Comparison of ENCODE assay signal across 8 cellular contexts in genomic region chr9:5438301-5439162, GRCh38. TPM values are rescaled to one million over a fixed set of nuclear protein-coding genes. Genes with fewer than 3 reads are reported as not detected.
A peak's percentile ranks its signal among the peaks of the same experiment; 100 is the strongest.
DNase-seq lines count a peak whose midpoint lies in the region; ATAC-seq, FAIRE-seq and TF ChIP-seq lines count a peak whose summit lies in the region.

No MANE protein-coding gene starts in this region.

- peak; percentile 32 for DNase-seq in AG09309 (ENCODE audit: low read depth)
- DNase-seq in GM19239 (ENCODE audit: insufficient read length, low spot score), result no peak
- peak; percentile 73 for DNase-seq in activated CD4-positive, alpha-beta T cell treated with anti-CD3 and anti-CD28 coated beads for 48 hours
- DNase-seq in endothelial cell of umbilical vein (ENCODE audit: low read depth, low spot score), result peak; percentile 35
- peak; percentile 46 for DNase-seq in non-pigmented ciliary epithelial cell (ENCODE audit: low read depth)
- DNase-seq in SKM-1 treated with dmso at 0.1 percent for 144 hours (lab: John Stamatoyannopoulos, UW; ENCODE audit: unreplicated experiment), result no peak
- no peak for DNase-seq in Kasumi-1 (lab: John Stamatoyannopoulos, UW)

- intact Hi-C loops in endothelial cell of umbilical vein (cut with micrococcal nuclease), result no loop called here

- H3K27ac ChIP-seq in endothelial cell of umbilical vein (ENCODE audit: insufficient read depth, low read depth, low read length), result peak overlapping the region; percentile 93

- H3K4me1 ChIP-seq in endothelial cell of umbilical vein (ENCODE audit: control insufficient read depth, extremely low read depth, insufficient read depth, low read length), result peaks cover 30% of the 10 kb centered on the region

- H3K36me3 ChIP-seq in endothelial cell of umbilical vein (ENCODE audit: control insufficient read depth in 2 of 2, extremely low read depth in 1 of 2, insufficient read depth in 2 of 2, low read length in 2 of 2), result no peaks in the 10 kb centered on the region

- H3K4me2 ChIP-seq in endothelial cell of umbilical vein (ENCODE audit: insufficient read depth, low read length), result peak overlapping the region; percentile 95

- no peaks in the 10 kb centered on the region for H3K27me3 ChIP-seq in endothelial cell of umbilical vein (ENCODE audit: control insufficient read depth in 2 of 2, insufficient read depth in 2 of 2, low read length in 2 of 2)

- dilution Hi-C loops in endothelial cell of umbilical vein (cut with MboI; ENCODE audit: extremely low pct_ligation_motif_present, low sequenced_read_pairs), result loop anchor here (25.0 kb wide), 1 partner anchor 251 kb away; the partner anchor contains the start of gene INSL6

- CTCF ChIA-PET in endothelial cell of umbilical vein (lab: Charles Lee), result interaction anchor here (0.7 to 3.1 kb wide), 8 partner anchors 12 to 253 kb away, joined by 3 to 30 read pairs (median 6); partner anchors contain the start of genes CD274 and INSL6

- no peaks in the 10 kb centered on the region for H3K79me2 ChIP-seq in endothelial cell of umbilical vein (ENCODE audit: control insufficient read depth, insufficient read depth, low read length)

- H4K20me1 ChIP-seq in endothelial cell of umbilical vein (replicated peaks; ENCODE audit: control insufficient read depth, extremely low read depth, insufficient read depth, low read length), result no peaks in the 10 kb centered on the region

- H3K9me3 ChIP-seq in endothelial cell of umbilical vein (replicated peaks; ENCODE audit: control insufficient read depth, insufficient read depth, low read length), result no peaks in the 10 kb centered on the region

- peak overlapping the region; percentile 3 for H2AFZ ChIP-seq in endothelial cell of umbilical vein (ENCODE audit: low read depth, low read length)

- TF ChIP-seq POLR2A in endothelial cell of umbilical vein (IDR thresholded peaks at IDR 0.05; ENCODE audit: low read depth, low read length), result no peak

- POLR2A ChIA-PET in endothelial cell of umbilical vein (lab: Charles Lee), result interaction anchor here (1.1 kb wide), 1 partner anchor 11 kb away, joined by 3 read pairs; no protein-coding TSS in a partner anchor

- FAIRE-seq in GM19239 (lab: Jason Lieb, UNC) (peak; percentile 99), endothelial cell of umbilical vein (lab: Jason Lieb, UNC) (no peak)

- H3K9ac ChIP-seq in endothelial cell of umbilical vein (replicated peaks; ENCODE audit: extremely low read depth, insufficient read depth, low read length), result peak overlapping the region; percentile 94

- no TSS peak for BruUV-seq in endothelial cell of umbilical vein (replicated peaks; lab: Mats Ljungman, UMichigan)

- ATAC-seq in HG03342 (IDR thresholded peaks at IDR 0.05; ENCODE audit: unreplicated experiment), result peak; percentile 64

- H3K4me3 ChIP-seq in AG09309 (ENCODE audit: control insufficient read depth, low read depth, low read length) (peak overlapping the region; percentile 51), endothelial cell of umbilical vein (replicated peaks in 1 of 3; ENCODE audit: insufficient read depth in 1 of 3, low read depth in 1 of 3, low read length in 3 of 3) (no peak overlapping the region)

- H3K9me1 ChIP-seq in endothelial cell of umbilical vein (replicated peaks; ENCODE audit: control insufficient read depth, extremely low read depth, insufficient read depth, low read length), result no peaks in the 10 kb centered on the region

- TF ChIP-seq CTCF in AG09309 (IDR thresholded peaks at IDR 0.05; ENCODE audit: control insufficient read depth, insufficient read depth, low read depth, low read length, missing control alignments) (no peak), endothelial cell of umbilical vein (IDR thresholded peaks at IDR 0.05; ENCODE audit: extremely low read depth in 1 of 2, insufficient read depth in 1 of 2, low read depth in 1 of 2, low read length in 2 of 2) (no peak)

TF ChIP-seq in endothelial cell of umbilical vein, 7 proteins besides CTCF, POLR2A, EP300 and RAD21:
- TF ChIP-seq POLR2AphosphoS5 (IDR thresholded peaks at IDR 0.05; ENCODE audit: insufficient read depth, low read depth, low read length) (no peak), GATA2 (IDR thresholded peaks at IDR 0.05; ENCODE audit: insufficient read depth, insufficient read length, low read depth, low read length) (no peak), MYC (IDR thresholded peaks at IDR 0.05; ENCODE audit: low read depth, low read length) (no peak), MAX (IDR thresholded peaks at IDR 0.05; ENCODE audit: insufficient read depth, insufficient read length) (no peak), JUN (IDR thresholded peaks at IDR 0.05; ENCODE audit: borderline replicate concordance, insufficient read depth, insufficient read length, low read depth) (no peak), EZH2 (IDR thresholded peaks at IDR 0.05; ENCODE audit: borderline replicate concordance, low read depth, low read length, severe bottlenecking) (no peak), FOS (IDR thresholded peaks at IDR 0.05; ENCODE audit: borderline replicate concordance, insufficient read depth, low read length) (no peak)

RNA-seq across cellular contexts. Expression of gene PLGRKT, which starts 0.8 kb away (rescaled TPM):
- total RNA-seq in endothelial cell of umbilical vein, result 20.3 and 21.2 TPM in 2 replicates
- 3.3 and 3.8 TPM in 2 replicates for polyA plus RNA-seq in endothelial cell of umbilical vein
- polyA plus RNA-seq in endothelial cell of umbilical vein (2011; cell fraction: cytosol; rRNA removed), result 10.0 and 10.1 TPM in 2 replicates
- polyA plus RNA-seq in endothelial cell of umbilical vein (2011; cell fraction: nucleus; rRNA removed), result 4.6 TPM in 2 replicates
- polyA plus RNA-seq in endothelial cell of umbilical vein (2012), result 12.5 and 14.7 TPM in 2 replicates
- 1.00 and 3.7 TPM in 2 replicates for polyA minus RNA-seq in endothelial cell of umbilical vein
- 2.6 TPM for polyA minus RNA-seq in endothelial cell of umbilical vein (2011; cell fraction: cytosol; rRNA and poly(A)+ RNA removed)
- 1.8 and 2.0 TPM in 2 replicates for polyA minus RNA-seq in endothelial cell of umbilical vein (2011; cell fraction: nucleus; rRNA and poly(A)+ RNA removed)

RNA-seq across cellular contexts. Expression of gene CD274, which starts 11.8 kb away (rescaled TPM):
- total RNA-seq in endothelial cell of umbilical vein, result 26.8 and 29.7 TPM in 2 replicates
- 25.4 and 27.9 TPM in 2 replicates for polyA plus RNA-seq in endothelial cell of umbilical vein
- 18.5 and 23.3 TPM in 2 replicates for polyA plus RNA-seq in endothelial cell of umbilical vein (2011; cell fraction: cytosol; rRNA removed)
- 57.7 and 59.7 TPM in 2 replicates for polyA plus RNA-seq in endothelial cell of umbilical vein (2011; cell fraction: nucleus; rRNA removed)
- polyA plus RNA-seq in endothelial cell of umbilical vein (2012), result 12.3 and 21.6 TPM in 2 replicates
- polyA minus RNA-seq in endothelial cell of umbilical vein, result 31.0 and 42.3 TPM in 2 replicates
- polyA minus RNA-seq in endothelial cell of umbilical vein (2011; cell fraction: cytosol; rRNA and poly(A)+ RNA removed), result not detected
- 42.1 and 42.3 TPM in 2 replicates for polyA minus RNA-seq in endothelial cell of umbilical vein (2011; cell fraction: nucleus; rRNA and poly(A)+ RNA removed)

Comparison
In these comparisons a context has a peak if more than half of its experiments do, and no peak if none do; other contexts are left out.
1. DNase-seq: peak in AG09309 (single experiment), activated CD4-positive, alpha-beta T cell treated with anti-CD3 and anti-CD28 coated beads for 48 hours (single experiment), endothelial cell of umbilical vein (single experiment) and non-pigmented ciliary epithelial cell (single experiment); none in GM19239 (single experiment), SKM-1 treated with dmso at 0.1 percent for 144 hours (single experiment) and Kasumi-1 (0 of 2).